In the genomic region with DNA sequence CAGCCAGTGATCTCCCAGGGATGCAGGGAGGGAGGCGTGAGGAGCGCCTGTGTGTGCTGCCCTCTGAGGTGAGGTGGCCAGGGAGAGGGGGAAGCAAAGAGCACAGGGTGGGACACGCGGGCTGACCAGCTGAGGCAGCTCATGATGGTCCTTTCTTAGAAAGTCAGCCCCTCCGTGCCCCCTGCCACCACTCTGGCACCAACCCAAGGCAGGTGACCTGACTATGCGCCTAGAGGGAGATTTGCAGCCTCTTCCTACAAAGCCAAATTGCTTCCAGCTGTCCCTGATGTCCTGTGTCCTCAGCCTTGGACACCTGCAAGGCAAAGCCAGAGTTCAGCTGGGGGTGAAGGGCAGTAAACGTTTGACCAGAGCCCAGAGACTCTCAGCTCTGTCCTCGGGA, we compare ENCODE assay signal across 1 cellular context.
A peak's percentile ranks its signal among the peaks of the same experiment; 100 is the strongest.
TF ChIP-seq lines count a peak whose summit lies in the region.

No MANE protein-coding gene starts in this region.

TF ChIP-seq in K562, 482 proteins besides CTCF, POLR2A, EP300 and RAD21:
- TF ChIP-seq, protein P1, sequence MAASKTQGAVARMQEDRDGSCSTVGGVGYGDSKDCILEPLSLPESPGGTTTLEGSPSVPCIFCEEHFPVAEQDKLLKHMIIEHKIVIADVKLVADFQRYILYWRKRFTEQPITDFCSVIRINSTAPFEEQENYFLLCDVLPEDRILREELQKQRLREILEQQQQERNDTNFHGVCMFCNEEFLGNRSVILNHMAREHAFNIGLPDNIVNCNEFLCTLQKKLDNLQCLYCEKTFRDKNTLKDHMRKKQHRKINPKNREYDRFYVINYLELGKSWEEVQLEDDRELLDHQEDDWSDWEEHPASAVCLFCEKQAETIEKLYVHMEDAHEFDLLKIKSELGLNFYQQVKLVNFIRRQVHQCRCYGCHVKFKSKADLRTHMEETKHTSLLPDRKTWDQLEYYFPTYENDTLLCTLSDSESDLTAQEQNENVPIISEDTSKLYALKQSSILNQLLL (CRISPR knock-in tag; IDR thresholded peaks at IDR 0.05; ENCODE audit: borderline replicate concordance) = no peak
- TF ChIP-seq, protein P2, sequence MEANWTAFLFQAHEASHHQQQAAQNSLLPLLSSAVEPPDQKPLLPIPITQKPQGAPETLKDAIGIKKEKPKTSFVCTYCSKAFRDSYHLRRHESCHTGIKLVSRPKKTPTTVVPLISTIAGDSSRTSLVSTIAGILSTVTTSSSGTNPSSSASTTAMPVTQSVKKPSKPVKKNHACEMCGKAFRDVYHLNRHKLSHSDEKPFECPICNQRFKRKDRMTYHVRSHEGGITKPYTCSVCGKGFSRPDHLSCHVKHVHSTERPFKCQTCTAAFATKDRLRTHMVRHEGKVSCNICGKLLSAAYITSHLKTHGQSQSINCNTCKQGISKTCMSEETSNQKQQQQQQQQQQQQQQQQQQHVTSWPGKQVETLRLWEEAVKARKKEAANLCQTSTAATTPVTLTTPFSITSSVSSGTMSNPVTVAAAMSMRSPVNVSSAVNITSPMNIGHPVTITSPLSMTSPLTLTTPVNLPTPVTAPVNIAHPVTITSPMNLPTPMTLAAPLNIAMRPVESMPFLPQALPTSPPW (CRISPR knock-in tag; IDR thresholded peaks at IDR 0.05) = no peak
- no peak for TF ChIP-seq TRIM24 (IDR thresholded peaks at IDR 0.05)
- no peak for TF ChIP-seq NFRKB (IDR thresholded peaks at IDR 0.05; ENCODE audit: low read depth)
- TF ChIP-seq SUPT5H (IDR thresholded peaks at IDR 0.05) = 0 out of 2 replicates have a peak, but pooled peaks have one; percentile 9
- 0 out of 2 replicates have a peak, but pooled peaks have one; percentile 6 for TF ChIP-seq ZKSCAN1 (IDR thresholded peaks at IDR 0.05; ENCODE audit: low read depth, low read length)
- TF ChIP-seq SMAD3 (CRISPR knock-in tag; conservative IDR thresholded peaks at IDR 0.05) = no peak
- no peak for TF ChIP-seq GATA2 (CRISPR knock-in tag; IDR thresholded peaks at IDR 0.05)
- TF ChIP-seq, protein P3, sequence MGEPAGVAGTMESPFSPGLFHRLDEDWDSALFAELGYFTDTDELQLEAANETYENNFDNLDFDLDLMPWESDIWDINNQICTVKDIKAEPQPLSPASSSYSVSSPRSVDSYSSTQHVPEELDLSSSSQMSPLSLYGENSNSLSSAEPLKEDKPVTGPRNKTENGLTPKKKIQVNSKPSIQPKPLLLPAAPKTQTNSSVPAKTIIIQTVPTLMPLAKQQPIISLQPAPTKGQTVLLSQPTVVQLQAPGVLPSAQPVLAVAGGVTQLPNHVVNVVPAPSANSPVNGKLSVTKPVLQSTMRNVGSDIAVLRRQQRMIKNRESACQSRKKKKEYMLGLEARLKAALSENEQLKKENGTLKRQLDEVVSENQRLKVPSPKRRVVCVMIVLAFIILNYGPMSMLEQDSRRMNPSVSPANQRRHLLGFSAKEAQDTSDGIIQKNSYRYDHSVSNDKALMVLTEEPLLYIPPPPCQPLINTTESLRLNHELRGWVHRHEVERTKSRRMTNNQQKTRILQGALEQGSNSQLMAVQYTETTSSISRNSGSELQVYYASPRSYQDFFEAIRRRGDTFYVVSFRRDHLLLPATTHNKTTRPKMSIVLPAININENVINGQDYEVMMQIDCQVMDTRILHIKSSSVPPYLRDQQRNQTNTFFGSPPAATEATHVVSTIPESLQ (CRISPR knock-in tag; IDR thresholded peaks at IDR 0.05) = no peak
- peak; percentile 45 for TF ChIP-seq POLR2G (IDR thresholded peaks at IDR 0.05; ENCODE audit: low read depth, low read length)
